In the genomic region with DNA sequence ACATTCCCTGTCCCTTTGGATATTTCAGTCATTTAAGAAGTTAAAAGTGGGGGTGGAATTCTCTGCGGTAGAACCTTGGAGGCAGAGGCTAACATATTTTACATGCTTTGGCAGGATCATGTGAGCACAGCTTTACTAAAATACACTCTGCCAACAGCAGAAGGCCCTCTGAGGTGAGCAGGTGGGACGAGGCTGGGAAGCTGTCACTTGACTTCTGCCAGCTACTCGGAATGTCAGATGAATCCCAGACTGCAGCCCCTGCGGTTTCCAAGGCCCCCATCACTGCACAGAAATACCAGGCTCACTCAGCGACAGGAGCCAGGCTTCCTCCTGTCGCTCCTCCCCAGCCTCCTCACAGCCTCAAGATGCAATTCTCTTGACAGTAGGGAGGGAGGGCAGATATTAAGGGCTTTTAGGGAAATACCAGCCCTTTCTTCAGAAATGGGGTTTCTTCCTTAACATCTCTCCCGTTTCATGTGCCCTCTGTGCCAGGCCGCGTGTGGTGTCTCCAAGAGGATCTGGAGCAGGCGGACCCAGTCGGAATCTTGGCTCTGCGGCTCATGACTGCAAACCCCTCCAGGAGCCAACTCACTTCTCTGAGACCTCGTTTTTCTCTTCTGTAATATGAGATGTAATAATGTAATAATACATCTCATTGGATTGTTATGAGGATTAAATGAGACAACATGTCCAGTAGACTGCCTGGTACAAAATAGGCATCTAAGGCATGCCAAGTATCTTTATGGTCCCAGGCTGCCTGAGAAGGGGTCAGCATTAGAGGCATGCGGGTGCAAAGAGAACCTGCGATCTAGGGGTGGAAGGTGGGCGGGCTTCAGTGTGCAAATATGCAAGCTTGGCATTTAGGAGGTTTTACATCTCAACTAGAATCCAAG, we compare ENCODE assay signal across 16 cellular contexts.
A peak's percentile ranks its signal among the peaks of the same experiment; 100 is the strongest.
DNase-seq lines count a peak whose midpoint lies in the region; ATAC-seq, FAIRE-seq and TF ChIP-seq lines count a peak whose summit lies in the region.
"Had no signal": no experiment of that assay in that cellular context is flagged by ENCODE, and none has a peak within 500 bp of the region (broad histone marks: within the 10 kb centered on the region; RNA-seq: fewer than 3 reads in every experiment).

No MANE protein-coding gene starts in this region.

- H3K4me1 Mint-ChIP-seq in MCF 10A (ENCODE audit: insufficient read depth, unreplicated experiment) (peaks cover 6% of the 10 kb centered on the region), mesothelial cell of epicardium (peaks cover 48% of the 10 kb centered on the region)
- H3K4me1 Mint-ChIP-seq: activated CD4-positive, alpha-beta T cell treated with anti-CD3 and anti-CD28 coated beads for 36 hours had no signal

- H3K36me3 Mint-ChIP-seq in MCF 10A (ENCODE audit: insufficient read depth, unreplicated experiment) (no peaks in the 10 kb centered on the region), mesothelial cell of epicardium (no peaks in the 10 kb centered on the region)

- peak overlapping the region; percentile 70 to 73 for H3K27ac ChIP-seq in breast epithelium

- H3K4me1 ChIP-seq in breast epithelium, result peaks cover 0 to 10% of the 10 kb centered on the region in 2 donors

- H3K9me3 Mint-ChIP-seq in MCF 10A (ENCODE audit: unreplicated experiment) (no peaks in the 10 kb centered on the region), mesothelial cell of epicardium (no peaks in the 10 kb centered on the region)
- H3K9me3 Mint-ChIP-seq: T-helper 1 cell treated with Interleukin-12 subunit alpha and Interleukin-12 subunit beta and Interleukin-4 antibody, amounts not matched to agents 30 μg/mL and 1 μg/mL, for 36 hours had no signal

- H3K27me3 ChIP-seq in breast epithelium, result no peaks in the 10 kb centered on the region

- no peak for ATAC-seq in HG03442 (IDR thresholded peaks at IDR 0.05; ENCODE audit: unreplicated experiment)
- ATAC-seq: activated CD4-positive, alpha-beta T cell treated with anti-CD3 and anti-CD28 coated beads for 36 hours had no signal

- TF ChIP-seq POLR2A in breast epithelium (IDR thresholded peaks at IDR 0.05), result no peak

- CTCF ChIA-PET in MCF 10A (lab: Yijun Ruan, JAX), result interaction anchor here (0.6 to 1.0 kb wide), 3 partner anchors 11 to 16 kb away, joined by 3 read pairs; no protein-coding TSS in a partner anchor

- TF ChIP-seq CTCF in breast epithelium (IDR thresholded peaks at IDR 0.05) (no peak), MCF 10A (IDR thresholded peaks at IDR 0.05; ENCODE audit: unreplicated experiment) (no peak), choroid plexus epithelial cell (conservative IDR thresholded peaks at IDR 0.05; ENCODE audit: low read depth, low read length) (no peak), mesothelial cell of epicardium (IDR thresholded peaks at IDR 0.05; ENCODE audit: unreplicated experiment) (no peak)

- H3K27ac Mint-ChIP-seq in MCF 10A (ENCODE audit: low read depth, unreplicated experiment) (no peak overlapping the region), mesothelial cell of epicardium (peak overlapping the region; percentile 92)
- H3K27ac Mint-ChIP-seq: activated CD4-positive, alpha-beta T cell treated with anti-CD3 and anti-CD28 coated beads for 36 hours; T-helper 1 cell treated with Interleukin-12 subunit alpha and Interleukin-12 subunit beta and Interleukin-4 antibody, amounts not matched to agents 30 μg/mL and 1 μg/mL, for 36 hours had no signal

- no peaks in the 10 kb centered on the region for H3K9me3 ChIP-seq in breast epithelium

- H3K4me3 ChIP-seq in breast epithelium, result peak overlapping the region in 1 of 3 donors; percentile 16
- H3K4me3 ChIP-seq in choroid plexus epithelial cell (ENCODE audit: low read depth, low read length), result no peak overlapping the region

- H3K27me3 Mint-ChIP-seq in MCF 10A (ENCODE audit: insufficient read depth, unreplicated experiment), result no peaks in the 10 kb centered on the region
- H3K27me3 Mint-ChIP-seq in mesothelial cell of epicardium (ENCODE audit: low read depth), result no peaks in the 10 kb centered on the region
- H3K27me3 Mint-ChIP-seq: activated CD4-positive, alpha-beta T cell treated with anti-CD3 and anti-CD28 coated beads for 36 hours had no signal

- H3K4me3 Mint-ChIP-seq in MCF 10A (ENCODE audit: unreplicated experiment) (no peak overlapping the region), mesothelial cell of epicardium (no peak overlapping the region)
- H3K4me3 Mint-ChIP-seq: activated CD4-positive, alpha-beta T cell treated with anti-CD3 and anti-CD28 coated beads for 36 hours; T-helper 1 cell treated with Interleukin-12 subunit alpha and Interleukin-12 subunit beta and Interleukin-4 antibody, amounts not matched to agents 30 μg/mL and 1 μg/mL, for 36 hours had no signal

- H3K36me3 ChIP-seq in breast epithelium, result no peaks in the 10 kb centered on the region

- POLR2A ChIA-PET in MCF 10A (lab: Yijun Ruan, JAX), result no interaction called here

- peak; percentile 85 for FAIRE-seq in urothelium cell line (lab: Jason Lieb, UNC)
- FAIRE-seq: keratinocyte had no signal

- no TSS peak for BruUV-seq in MCF 10A (replicated peaks; lab: Mats Ljungman, UMichigan)

- intact Hi-C loops in breast epithelium (cut with DNase I; ENCODE audit: low total_unique reads) (no loop called here), MCF 10A (cut with micrococcal nuclease) (no loop called here)

- DNase-seq in breast epithelium (ENCODE audit: low spot score in 2 of 2) (peak in 1 of 2 donors; percentile 59), MCF 10A (ENCODE audit: unreplicated experiment) (no peak), choroid plexus epithelial cell (ENCODE audit: low read depth) (peak; percentile 47), mesothelial cell of epicardium (ENCODE audit: low spot score in 2 of 2, unreplicated experiment in 2 of 2) (no peak), urothelium cell line (ENCODE audit: low spot score) (peak; percentile 71), inferior parietal cortex (ENCODE audit: extremely low spot score) (no peak), NCI-H2029 treated with DMSO at 0.1 percent for 48 hours (lab: John Stamatoyannopoulos, UW) (no peak)
- DNase-seq: ACHN; activated CD4-positive, alpha-beta T cell treated with anti-CD3 and anti-CD28 coated beads for 36 hours; effector CD4-positive, alpha-beta T cell; foreskin fibroblast; Karpas-422; NCI-H2029 had no signal

Comparison
In these comparisons a context has a peak if more than half of its experiments do, and no peak if none do; other contexts are left out.
1. DNase-seq: peak in choroid plexus epithelial cell (single experiment) and urothelium cell line (single experiment); none in MCF 10A (single experiment), mesothelial cell of epicardium (0 of 2), inferior parietal cortex (single experiment) and NCI-H2029 treated with DMSO at 0.1 percent for 48 hours (single experiment).